Comparison of ENCODE assay signal across 1 cellular context in genomic region chr3:9398715-9399708, GRCh38.
A peak's percentile ranks its signal among the peaks of the same experiment; 100 is the strongest.
TF ChIP-seq lines count a peak whose summit lies in the region.

No MANE protein-coding gene starts in this region.

TF ChIP-seq in GM12878, 131 proteins besides CTCF, POLR2A, EP300 and RAD21 (continued from another document):
- TF ChIP-seq, protein P1, sequence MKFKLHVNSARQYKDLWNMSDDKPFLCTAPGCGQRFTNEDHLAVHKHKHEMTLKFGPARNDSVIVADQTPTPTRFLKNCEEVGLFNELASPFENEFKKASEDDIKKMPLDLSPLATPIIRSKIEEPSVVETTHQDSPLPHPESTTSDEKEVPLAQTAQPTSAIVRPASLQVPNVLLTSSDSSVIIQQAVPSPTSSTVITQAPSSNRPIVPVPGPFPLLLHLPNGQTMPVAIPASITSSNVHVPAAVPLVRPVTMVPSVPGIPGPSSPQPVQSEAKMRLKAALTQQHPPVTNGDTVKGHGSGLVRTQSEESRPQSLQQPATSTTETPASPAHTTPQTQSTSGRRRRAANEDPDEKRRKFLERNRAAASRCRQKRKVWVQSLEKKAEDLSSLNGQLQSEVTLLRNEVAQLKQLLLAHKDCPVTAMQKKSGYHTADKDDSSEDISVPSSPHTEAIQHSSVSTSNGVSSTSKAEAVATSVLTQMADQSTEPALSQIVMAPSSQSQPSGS (IDR thresholded peaks at IDR 0.05; ENCODE audit: low read length), result 0 out of 2 replicates have a peak, but pooled peaks have one; percentile 6
- TF ChIP-seq PML (IDR thresholded peaks at IDR 0.05; ENCODE audit: low read length), result 0 out of 2 replicates have a peak, but pooled peaks have one; percentile 42
- peak; percentile 14; the same call in 1 of the 2 replicates for TF ChIP-seq RUNX3 (IDR thresholded peaks at IDR 0.05; ENCODE audit: low read length)
- TF ChIP-seq BHLHE40 (IDR thresholded peaks at IDR 0.05; ENCODE audit: borderline replicate concordance in 1 of 2, low read depth in 2 of 2, low read length in 1 of 2), result no peak
- no peak for TF ChIP-seq YY1 (IDR thresholded peaks at IDR 0.05; ENCODE audit: low read depth, low read length)
- no peak for TF ChIP-seq LARP7 (IDR thresholded peaks at IDR 0.05)
- TF ChIP-seq POU2F2 (IDR thresholded peaks at IDR 0.05; ENCODE audit: borderline replicate concordance, low read depth, low read length), result peak; percentile 88
- peak; percentile 72; the same call in 1 of the 2 replicates for TF ChIP-seq POLR2AphosphoS5 (IDR thresholded peaks at IDR 0.05; ENCODE audit: low read length)
